Comparison of ENCODE assay signal across 17 cellular contexts in the genomic region with DNA sequence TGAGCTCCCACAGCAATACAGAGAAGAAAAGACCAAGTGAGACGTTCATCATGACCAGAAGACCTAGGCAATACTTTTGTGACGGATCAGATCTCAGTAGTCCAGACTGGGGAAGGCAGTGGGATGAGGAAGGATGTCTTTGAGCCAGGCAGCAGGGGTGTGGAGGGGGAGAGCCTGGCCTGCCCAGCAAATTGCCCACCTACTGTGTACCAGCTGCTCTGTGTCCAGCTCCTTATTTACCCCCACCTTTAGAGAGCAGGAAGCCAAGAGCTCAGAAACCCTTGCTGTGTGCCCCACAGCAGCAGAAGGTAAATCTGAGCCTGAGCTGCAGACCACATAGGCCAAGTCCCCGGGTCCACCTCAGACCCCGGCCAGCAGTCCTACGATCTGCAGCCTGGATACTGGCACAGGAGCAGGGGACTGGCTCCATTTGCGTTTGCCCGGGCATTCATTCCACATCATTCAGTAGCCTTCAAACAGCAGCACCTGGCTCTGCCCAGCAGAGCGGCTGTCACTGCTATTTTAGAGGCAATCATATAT.
DNase-seq lines count a peak whose midpoint lies in the region; ATAC-seq lines count a peak whose summit lies in the region.
"Had no signal": no experiment of that assay in that cellular context is flagged by ENCODE, and none has a peak within 500 bp of the region (broad histone marks: within the 10 kb centered on the region; RNA-seq: fewer than 3 reads in every experiment).

No MANE protein-coding gene starts in this region.

- H3K23ac ChIP-seq in mesendoderm (ENCODE audit: low read length), result no peak overlapping the region

- no peaks in the 10 kb centered on the region for H3K79me1 ChIP-seq in mesendoderm (ENCODE audit: low read length)

- peak overlapping the region; percentile 76 for H2BK5ac ChIP-seq in mesendoderm (ENCODE audit: low read length)

- no peak overlapping the region for H4K8ac ChIP-seq in mesendoderm (ENCODE audit: low read depth, low read length)

- H4K5ac ChIP-seq in mesendoderm (ENCODE audit: low read length), result peak overlapping the region; percentile 2

- peak overlapping the region; percentile 75 for H3K4ac ChIP-seq in mesendoderm (ENCODE audit: low read depth, low read length)

- no CpG with 5 or more reads among the region's 8 CpGs for WGBS in mesendoderm (ENCODE audit: extremely low coverage, insufficient coverage, low lambda C conversion rate)

- H3K18ac ChIP-seq in mesendoderm (ENCODE audit: low read length), result peak overlapping the region; percentile 54

- H3K27me3 ChIP-seq in SJCRH30 (no peaks in the 10 kb centered on the region), mesendoderm (ENCODE audit: insufficient read depth, low read length, poor library complexity) (no peaks in the 10 kb centered on the region)

- peak overlapping the region; percentile 63 for H3K56ac ChIP-seq in mesendoderm (ENCODE audit: low read length)

- H3K4me1 ChIP-seq in SJCRH30 (peaks cover 4% of the 10 kb centered on the region; the same call in 1 of the 2 replicates), mesendoderm (ENCODE audit: control insufficient read depth, low read depth, low read length) (peaks cover 25% of the 10 kb centered on the region)

- H2BK120ac ChIP-seq in mesendoderm (ENCODE audit: low read depth, low read length), result peak overlapping the region; percentile 29

- H3K4me3 ChIP-seq in SJCRH30 (no peak overlapping the region), mesendoderm (ENCODE audit: low read length) (no peak overlapping the region)
- H3K4me3 ChIP-seq: GM23248, K562 had no signal

- H3K9ac ChIP-seq in mesendoderm (ENCODE audit: low read length), result peak overlapping the region; percentile 10
- H3K9ac ChIP-seq: GM23248, SK-N-SH had no signal

- H3K36me3 ChIP-seq in SJCRH30 (no peaks in the 10 kb centered on the region), mesendoderm (ENCODE audit: control insufficient read depth, insufficient read depth, low read length) (no peaks in the 10 kb centered on the region)

- peak overlapping the region; percentile 13 for H2AK5ac ChIP-seq in mesendoderm (ENCODE audit: low read length)

- no peaks in the 10 kb centered on the region for H3K79me2 ChIP-seq in mesendoderm (ENCODE audit: control insufficient read depth, insufficient read depth, low read length)

- H3K27ac ChIP-seq in SJCRH30, result peak overlapping the region; percentile 12; the same call in 1 of the 2 replicates
- peak overlapping the region; percentile 46 for H3K27ac ChIP-seq in mesendoderm (ENCODE audit: low read depth, low read length)
- H3K27ac ChIP-seq: GM23248 had no signal

- no peak overlapping the region for H2BK15ac ChIP-seq in mesendoderm (replicated peaks; ENCODE audit: low read depth)

- H3K4me2 ChIP-seq in mesendoderm (ENCODE audit: low read length), result no peak overlapping the region
- H3K4me2 ChIP-seq: SK-N-SH had no signal

- DNase-seq in NCI-H748 (lab: John Stamatoyannopoulos, UW; ENCODE audit: unreplicated experiment) (peak; percentile 18), NCI-H748 treated with DMSO at 0.1 percent for 48 hours (lab: John Stamatoyannopoulos, UW) (no peak), SJCRH30 (no peak), mesendoderm (no peak), hippocampal formation (lab: John Stamatoyannopoulos, UW) (no peak)
- DNase-seq: DMS153, GF-D8, GM23248, NCI-H1105 treated with DMSO at 0.1 percent for 48 hours, NCI-H187 treated with DMSO at 0.1 percent for 48 hours, NCI-H345, NCI-H526, Right ventricle myocardium superior, SK-N-SH had no signal

- no peak for ATAC-seq in HG02884 (IDR thresholded peaks at IDR 0.05; ENCODE audit: unreplicated experiment)
- ATAC-seq in HG03521 (IDR thresholded peaks at IDR 0.05; ENCODE audit: unreplicated experiment), result no peak
- ATAC-seq: K562 had no signal

- H3K9me3 ChIP-seq in SJCRH30 (replicated peaks), result no peaks in the 10 kb centered on the region
- H3K9me3 ChIP-seq: SK-N-SH had no signal
